8 cellular contexts compared by ENCODE assay signal in the genomic region with DNA sequence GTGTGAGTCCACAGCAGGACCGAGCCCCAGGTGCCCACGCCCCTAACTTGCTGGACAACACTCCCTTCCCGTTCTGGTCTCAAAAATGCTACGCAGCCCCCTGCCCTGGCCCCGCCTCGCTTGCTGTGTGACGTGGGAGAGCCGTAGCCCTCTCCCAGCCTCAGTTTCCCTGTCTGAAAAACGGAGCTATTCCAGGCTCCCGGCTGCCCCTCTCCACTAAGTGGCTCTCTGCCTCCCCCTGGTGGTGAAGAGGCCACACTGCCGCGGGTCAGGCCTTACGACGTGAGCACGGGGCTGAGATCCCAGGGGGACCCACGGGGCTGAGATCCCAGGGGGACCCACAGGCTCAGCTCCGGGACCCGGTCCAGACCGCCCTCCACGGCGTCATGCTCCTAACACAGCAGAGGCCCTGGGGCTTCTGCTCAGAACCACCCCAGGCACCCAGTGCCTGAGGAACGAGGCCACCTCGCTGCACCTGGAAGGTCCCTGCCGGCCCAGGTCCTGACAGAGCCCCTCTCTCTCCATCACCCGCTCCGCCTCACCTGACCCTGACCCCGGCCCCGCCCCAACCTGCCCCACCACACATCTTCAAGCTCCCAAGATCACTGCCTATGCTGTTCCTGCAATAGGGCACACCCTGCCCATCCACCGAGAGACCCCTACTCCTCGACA. TPM values are rescaled to one million over a fixed set of nuclear protein-coding genes. Genes with fewer than 3 reads are reported as not detected.
A peak's percentile ranks its signal among the peaks of the same experiment; 100 is the strongest.
DNase-seq lines count a peak whose midpoint lies in the region; ATAC-seq, FAIRE-seq and TF ChIP-seq lines count a peak whose summit lies in the region.

No MANE protein-coding gene starts in this region.

- POLR2A ChIA-PET in RWPE1 (lab: Yijun Ruan, JAX; ENCODE audit: low non-redundant PET) = interaction anchor here (0.6 kb wide), 1 partner anchor 270 kb away, joined by 5 read pairs; no protein-coding TSS in a partner anchor

- ATAC-seq in HG03432 (IDR thresholded peaks at IDR 0.05; ENCODE audit: unreplicated experiment) = peak; percentile 56
- ATAC-seq in foreskin keratinocyte = peak; percentile 50
- peak; percentile 72 to 82 for ATAC-seq in upper lobe of left lung (ENCODE audit: low FRiP score in 2 of 2)
- no peak for ATAC-seq in HG03095 (IDR thresholded peaks at IDR 0.05; ENCODE audit: unreplicated experiment)

- H3K9ac ChIP-seq in parathyroid adenoma = no peak overlapping the region

- H3K27me3 ChIP-seq in foreskin keratinocyte (peaks cover 9% of the 10 kb centered on the region), parathyroid adenoma (ENCODE audit: control insufficient read depth, insufficient read depth, low read length) (no peaks in the 10 kb centered on the region), upper lobe of left lung (peaks cover 0 to 8% (median 2%) of the 10 kb centered on the region in 4 donors)

- H3K79me2 ChIP-seq in parathyroid adenoma = no peaks in the 10 kb centered on the region

- H3K36me3 ChIP-seq in parathyroid adenoma (ENCODE audit: control insufficient read depth, insufficient read depth, low read length) (no peaks in the 10 kb centered on the region), upper lobe of left lung (peaks cover 0 to 17% (median 5%) of the 10 kb centered on the region in 4 donors)

- TF ChIP-seq CTCF in D721Med (IDR thresholded peaks at IDR 0.05; ENCODE audit: insufficient read depth, missing control alignments) = peak; percentile 84
- peak; percentile 99 for TF ChIP-seq CTCF in RWPE1 (conservative IDR thresholded peaks at IDR 0.05; ENCODE audit: low read depth)
- peak; percentile 87 for TF ChIP-seq CTCF in foreskin keratinocyte (conservative IDR thresholded peaks at IDR 0.05)
- peak; percentile 96 for TF ChIP-seq CTCF in parathyroid adenoma (IDR thresholded peaks at IDR 0.05)
- TF ChIP-seq CTCF in upper lobe of left lung (IDR thresholded peaks at IDR 0.05) = peak; percentile 92 to 100 (median 94)

- H3K9me3 ChIP-seq in parathyroid adenoma (ENCODE audit: control insufficient read depth, low read length) (no peaks in the 10 kb centered on the region), upper lobe of left lung (no peaks in the 10 kb centered on the region)

- H3K4me1 ChIP-seq in foreskin keratinocyte = no peaks in the 10 kb centered on the region
- no peaks in the 10 kb centered on the region for H3K4me1 ChIP-seq in parathyroid adenoma
- peaks cover 0 to 10% (median 7%) of the 10 kb centered on the region in 4 donors for H3K4me1 ChIP-seq in upper lobe of left lung

- WGBS in upper lobe of left lung, 2 donors = 2 to 23% methylated on average over 12 to 30 of the region's 30 CpGs

- no peak for TF ChIP-seq EP300 in upper lobe of left lung (IDR thresholded peaks at IDR 0.05)

- H2AFZ ChIP-seq in parathyroid adenoma = no peak overlapping the region

- CTCF ChIA-PET in RWPE1 (lab: Yijun Ruan, JAX) = interaction anchor here (0.5 to 2.1 kb wide), 24 partner anchors 9 to 435 kb away, joined by 3 to 15 read pairs (median 4); no protein-coding TSS in a partner anchor

- no peak overlapping the region for H3K4me3 ChIP-seq in parathyroid adenoma (ENCODE audit: low read depth, low read length)
- H3K4me3 ChIP-seq in upper lobe of left lung = no peak overlapping the region

- H3K27ac ChIP-seq in RWPE1 = no peak overlapping the region
- no peak overlapping the region for H3K27ac ChIP-seq in foreskin keratinocyte
- no peak overlapping the region for H3K27ac ChIP-seq in parathyroid adenoma
- H3K27ac ChIP-seq in upper lobe of left lung = no peak overlapping the region

- no peak overlapping the region for H3K4me2 ChIP-seq in parathyroid adenoma (ENCODE audit: low read length)

- TF ChIP-seq POLR2A in upper lobe of left lung (IDR thresholded peaks at IDR 0.05) = no peak

- no peak for FAIRE-seq in D721Med (lab: Jason Lieb, UNC)

- DNase-seq in D721Med (ENCODE audit: insufficient read length, low spot score) (peak; percentile 81), RWPE1 (ENCODE audit: low spot score) (peak; percentile 69), foreskin keratinocyte (no peak), upper lobe of left lung (peak; percentile 71 to 87)
- DNase-seq in activated effector memory CD4-positive, alpha-beta T cell treated with anti-CD3 and anti-CD28 coated beads, Interleukin-2, amount 50 U/mL, for 16 hours = peak; percentile 94

RNA-seq across cellular contexts. Expression of gene MICALL2, which starts 26.7 kb away (rescaled TPM):
- total RNA-seq in foreskin keratinocyte (19.7 and 20.8 TPM in 2 replicates), upper lobe of left lung (10 to 100 TPM; 17.8 to 67.1 (median 42.4) TPM)
- polyA plus RNA-seq in foreskin keratinocyte = 20.6 and 28.1 TPM in 2 replicates

Comparison
In these comparisons a context has a peak if more than half of its experiments do, and no peak if none do; other contexts are left out.
1. DNase-seq: peak in D721Med (single experiment), RWPE1 (single experiment), activated effector memory CD4-positive, alpha-beta T cell treated with anti-CD3 and anti-CD28 coated beads, Interleukin-2, amount 50 U/mL, for 16 hours (single experiment) and upper lobe of left lung (2 of 2); none in foreskin keratinocyte (0 of 2).
2. Peak in every context shown above with its lines, with median percentiles within 50 percentile points of each other: CTCF ChIP-seq.